In the genomic region with DNA sequence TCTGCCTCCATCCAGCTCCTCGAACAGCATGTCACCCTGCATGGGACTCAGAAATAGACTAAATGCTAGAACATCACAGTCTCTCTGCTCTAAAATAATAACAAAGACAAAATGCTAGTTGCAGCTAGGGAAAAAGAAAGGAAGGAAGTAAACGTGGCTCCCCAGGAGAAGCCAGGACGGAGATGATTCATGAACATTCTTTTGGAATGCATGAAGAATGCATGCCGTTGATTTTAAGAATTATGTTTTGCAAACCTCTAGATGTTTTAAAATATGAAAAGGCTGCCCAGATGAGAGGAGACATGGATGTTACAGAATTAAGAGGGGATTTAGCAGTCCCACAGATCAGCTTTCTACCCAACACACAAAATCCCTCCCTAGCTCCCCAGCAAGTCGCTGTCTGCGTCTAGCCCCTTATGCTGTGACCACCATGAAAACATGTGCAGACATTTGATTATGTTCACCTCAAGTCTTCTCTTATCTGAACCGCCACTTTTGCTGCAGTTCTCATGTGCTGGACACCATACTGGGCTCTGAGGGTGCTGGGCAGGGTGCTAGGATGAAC, we compare ENCODE assay signal across 13 cellular contexts.
DNase-seq lines count a peak whose midpoint lies in the region; ATAC-seq and TF ChIP-seq lines count a peak whose summit lies in the region.
"Had no signal": no experiment of that assay in that cellular context is flagged by ENCODE, and none has a peak within 500 bp of the region (broad histone marks: within the 10 kb centered on the region; RNA-seq: fewer than 3 reads in every experiment).

No MANE protein-coding gene starts in this region.

- H3K27ac ChIP-seq in temporal lobe (ENCODE audit: low read depth, low read length): peak overlapping the region; percentile 36
- H3K27ac ChIP-seq in esophagus squamous epithelium: no peak overlapping the region
- H3K27ac ChIP-seq: thoracic aorta had no signal

- DNase-seq in GM04504 (ENCODE audit: low read depth): peak; percentile 10
- peak; percentile 76 for DNase-seq in adipocyte (ENCODE audit: low read depth)
- DNase-seq in fibroblast of pulmonary artery (ENCODE audit: low read depth): peak; percentile 18
- no peak for DNase-seq in esophagus squamous epithelium (lab: John Stamatoyannopoulos, UW)
- no peak for DNase-seq in DMS153 (lab: John Stamatoyannopoulos, UW)
- DNase-seq in left colon: no peak
- DNase-seq in activated CD4-positive, alpha-beta T cell treated with anti-CD3 and anti-CD28 coated beads for 4 hours: no peak
- DNase-seq: activated CD4-positive, alpha-beta T cell treated with anti-CD3 and anti-CD28 coated beads, Interleukin-2, amount 50 U/mL, for 4 hours; activated gamma-delta T cell; cerebellar nuclear complex; GOT3 had no signal

- peak overlapping the region; percentile 69 for H3K9ac ChIP-seq in adipocyte (ENCODE audit: low read length)

- TF ChIP-seq POLR2A in esophagus squamous epithelium (IDR thresholded peaks at IDR 0.05): no peak

- H3K36me3 ChIP-seq in adipocyte (ENCODE audit: control insufficient read depth, insufficient read depth, low read length, severe bottlenecking) (no peaks in the 10 kb centered on the region), esophagus squamous epithelium (peaks cover 0 to under 1% (median 0%) of the 10 kb centered on the region in 3 donors)
- H3K36me3 ChIP-seq: thoracic aorta had no signal

- ATAC-seq in left colon: no peak

- TF ChIP-seq CTCF in fibroblast of pulmonary artery (IDR thresholded peaks at IDR 0.05; ENCODE audit: low read length, missing control alignments): no peak
- no peak for TF ChIP-seq CTCF in esophagus squamous epithelium (IDR thresholded peaks at IDR 0.05)

- H3K4me3 ChIP-seq in adipocyte (ENCODE audit: low read length): no peak overlapping the region
- no peak overlapping the region for H3K4me3 ChIP-seq in fibroblast of pulmonary artery (replicated peaks; ENCODE audit: low read depth, low read length)
- H3K4me3 ChIP-seq in esophagus squamous epithelium: no peak overlapping the region
- H3K4me3 ChIP-seq: thoracic aorta had no signal

- intact Hi-C loops in esophagus squamous epithelium (cut with DNase I) (no loop called here), left colon (cut with DNase I, micrococcal nuclease) (no loop called here)

- H3K4me1 ChIP-seq in adipocyte (ENCODE audit: control insufficient read depth, insufficient read depth, low read length): peaks cover 43% of the 10 kb centered on the region
- H3K4me1 ChIP-seq in esophagus squamous epithelium: peaks cover 0 to 22% (median 6%) of the 10 kb centered on the region in 3 donors

- H3K9me3 ChIP-seq in adipocyte (ENCODE audit: control insufficient read depth, low read length): no peaks in the 10 kb centered on the region
- no peaks in the 10 kb centered on the region for H3K9me3 ChIP-seq in esophagus squamous epithelium
- H3K9me3 ChIP-seq: thoracic aorta had no signal

- 70 to 75% methylated on average over 7 of the region's 7 CpGs for WGBS in esophagus squamous epithelium, 2 donors

- H3K27me3 ChIP-seq in adipocyte (replicated peaks; ENCODE audit: control insufficient read depth, insufficient read depth, low read length) (no peaks in the 10 kb centered on the region), esophagus squamous epithelium (no peaks in the 10 kb centered on the region)

Comparison
In these comparisons a context has a peak if more than half of its experiments do, and no peak if none do; other contexts are left out.
1. DNase-seq: peak in GM04504 (single experiment), adipocyte (single experiment) and fibroblast of pulmonary artery (single experiment); none in esophagus squamous epithelium (single experiment), DMS153 (single experiment), left colon (0 of 2) and activated CD4-positive, alpha-beta T cell treated with anti-CD3 and anti-CD28 coated beads for 4 hours (0 of 2).